1 cellular context compared by ENCODE assay signal in genomic region chr12:82687020-82687951, GRCh38.
TF ChIP-seq lines count a peak whose summit lies in the region.

No MANE protein-coding gene starts in this region.

TF ChIP-seq in WTC11, 78 proteins besides CTCF, POLR2A, EP300 and RAD21 (continued from another document):
- TF ChIP-seq ARID4B (CRISPR knock-in tag; IDR thresholded peaks at IDR 0.05; ENCODE audit: borderline replicate concordance) (peak; percentile 27; the same call in 1 of the 2 replicates), MYBL2 (CRISPR knock-in tag; IDR thresholded peaks at IDR 0.05) (no peak)
